10 cellular contexts compared by ENCODE assay signal in the genomic region with DNA sequence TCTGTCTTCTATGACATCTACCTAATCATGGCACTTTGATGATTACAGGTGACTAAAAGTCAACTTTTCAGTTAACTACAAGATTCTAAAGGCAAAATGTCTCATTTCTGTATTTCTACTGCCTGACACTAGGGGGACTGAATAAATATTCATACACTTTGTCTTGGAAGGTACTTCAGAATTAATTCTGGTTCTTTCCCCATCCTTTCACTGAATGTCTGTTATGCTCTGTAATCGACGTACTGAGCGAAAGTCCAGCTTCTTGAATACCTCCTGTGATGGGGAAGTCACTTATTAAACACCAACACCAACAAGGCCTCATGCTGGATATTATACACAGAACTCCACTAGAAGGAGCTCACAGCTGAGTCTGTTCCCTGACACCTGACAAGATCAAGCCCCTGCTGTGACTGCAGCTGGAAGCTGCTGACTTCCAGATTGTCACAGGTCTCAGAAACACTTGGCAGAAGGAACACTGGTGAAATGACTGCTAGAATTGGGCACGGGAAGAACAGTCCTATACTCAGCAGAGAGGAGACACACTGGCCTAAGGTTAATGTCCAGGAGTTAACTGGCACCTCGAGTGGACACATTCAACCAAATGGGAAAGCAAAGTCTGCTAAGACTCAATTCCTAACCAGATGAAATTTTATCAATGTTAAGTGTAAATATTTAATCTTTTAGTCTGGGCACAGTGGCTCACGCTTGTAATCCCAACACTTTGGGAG. TPM values are rescaled to one million over a fixed set of nuclear protein-coding genes. Genes with fewer than 3 reads are reported as not detected.
A peak's percentile ranks its signal among the peaks of the same experiment; 100 is the strongest.
DNase-seq lines count a peak whose midpoint lies in the region; ATAC-seq, FAIRE-seq and TF ChIP-seq lines count a peak whose summit lies in the region.
"Had no signal": no experiment of that assay in that cellular context is flagged by ENCODE, and none has a peak within 500 bp of the region (broad histone marks: within the 10 kb centered on the region; RNA-seq: fewer than 3 reads in every experiment).

No MANE protein-coding gene starts in this region.

- H3K27ac Mint-ChIP-seq in WTC11 = no peak overlapping the region; the same call in 1 of the 2 replicates
- no peak overlapping the region for H3K27ac Mint-ChIP-seq in activated T-cell treated with anti-CD3 and anti-CD28 coated beads, Interleukin-2, amount 50 U/mL, for 24 hours

- peak; percentile 27 for FAIRE-seq in H54 (lab: Jason Lieb, UNC)

- peaks cover 4% of the 10 kb centered on the region; the same call in 1 of the 2 replicates for H3K4me1 Mint-ChIP-seq in WTC11
- H3K4me1 Mint-ChIP-seq in activated T-cell treated with anti-CD3 and anti-CD28 coated beads, Interleukin-2, amount 50 U/mL, for 24 hours (ENCODE audit: low read depth) = peaks cover 11% of the 10 kb centered on the region

- intact Hi-C loops in right cardiac atrium (cut with DNase I) = no loop called here

- H3K4me3 ChIP-seq in AG10803 (ENCODE audit: low read length) (no peak overlapping the region), right cardiac atrium (ENCODE audit: low read length) (no peak overlapping the region)

- peaks cover 18% of the 10 kb centered on the region for H3K36me3 Mint-ChIP-seq in WTC11
- peaks cover 81% of the 10 kb centered on the region for H3K36me3 Mint-ChIP-seq in activated T-cell treated with anti-CD3 and anti-CD28 coated beads, Interleukin-2, amount 50 U/mL, for 24 hours (ENCODE audit: low read depth)

- 82% methylated on average over 6 of the region's 6 CpGs for WGBS in right cardiac atrium

- no peaks in the 10 kb centered on the region for H3K27me3 ChIP-seq in right cardiac atrium (ENCODE audit: control insufficient read depth, insufficient read depth)

- H3K9me3 Mint-ChIP-seq in WTC11 = no peaks in the 10 kb centered on the region
- no peaks in the 10 kb centered on the region for H3K9me3 Mint-ChIP-seq in activated T-cell treated with anti-CD3 and anti-CD28 coated beads, Interleukin-2, amount 50 U/mL, for 24 hours

- 0 out of 2 replicates have a peak, but pooled peaks have one; percentile 26 for ATAC-seq in WTC11
- peak; percentile 48 to 74 for ATAC-seq in right cardiac atrium

- H3K4me1 ChIP-seq in right cardiac atrium (ENCODE audit: control insufficient read depth, insufficient read depth, low read length) = peaks cover 1% of the 10 kb centered on the region
- H3K4me1 ChIP-seq: parathyroid adenoma had no signal

- TF ChIP-seq CTCF in AG10803 (conservative IDR thresholded peaks at IDR 0.05; ENCODE audit: low read length) = peak; percentile 50
- 0 out of 2 replicates have a peak, but pooled peaks have one; percentile 38 for TF ChIP-seq CTCF in WTC11 (IDR thresholded peaks at IDR 0.05)

- DNase-seq in AG10803 (ENCODE audit: low read depth) (no peak), H54 (ENCODE audit: insufficient read length, low spot score) (no peak), WTC11 (ENCODE audit: low spot score) (no peak), right cardiac atrium (no peak), anterior cingulate cortex (lab: John Stamatoyannopoulos, UW) (no peak), erythroblast (lab: John Stamatoyannopoulos, UW) (no peak), NCI-H146 (lab: John Stamatoyannopoulos, UW) (no peak)
- DNase-seq in activated T-cell treated with anti-CD3 and anti-CD28 coated beads, Interleukin-2, amount 50 U/mL, for 24 hours = no peak
- DNase-seq: SHP77 had no signal

- H3K4me3 Mint-ChIP-seq in WTC11 = no peak overlapping the region
- no peak overlapping the region for H3K4me3 Mint-ChIP-seq in activated T-cell treated with anti-CD3 and anti-CD28 coated beads, Interleukin-2, amount 50 U/mL, for 24 hours

- POLR2A ChIA-PET in WTC11 (lab: Charles Lee) = interaction anchor here (1.1 kb wide), 1 partner anchor 11 kb away, joined by 8 read pairs; no protein-coding TSS in a partner anchor

- H3K9me3 ChIP-seq in right cardiac atrium (ENCODE audit: control insufficient read depth, low read length) = no peaks in the 10 kb centered on the region

- peak overlapping the region; percentile 48 for H3K27ac ChIP-seq in right cardiac atrium (ENCODE audit: low read length)
- H3K27ac ChIP-seq: parathyroid adenoma had no signal

- TF ChIP-seq POLR2A in H54 (IDR thresholded peaks at IDR 0.05; ENCODE audit: low read depth, low read length) (no peak), erythroblast (IDR thresholded peaks at IDR 0.05; ENCODE audit: low read length) (no peak)

- H3K27me3 Mint-ChIP-seq in WTC11 (ENCODE audit: low read depth) = no peaks in the 10 kb centered on the region
- no peaks in the 10 kb centered on the region for H3K27me3 Mint-ChIP-seq in activated T-cell treated with anti-CD3 and anti-CD28 coated beads, Interleukin-2, amount 50 U/mL, for 24 hours

- CTCF ChIA-PET in WTC11 (lab: Charles Lee) = interaction anchor here (0.6 to 1.8 kb wide), 21 partner anchors 9 to 448 kb away, joined by 3 to 12 read pairs (median 4); partner anchors contain the start of genes ATMIN and CENPN

TF ChIP-seq in WTC11, 78 proteins besides CTCF, POLR2A, EP300 and RAD21:
- TF ChIP-seq, protein P1, sequence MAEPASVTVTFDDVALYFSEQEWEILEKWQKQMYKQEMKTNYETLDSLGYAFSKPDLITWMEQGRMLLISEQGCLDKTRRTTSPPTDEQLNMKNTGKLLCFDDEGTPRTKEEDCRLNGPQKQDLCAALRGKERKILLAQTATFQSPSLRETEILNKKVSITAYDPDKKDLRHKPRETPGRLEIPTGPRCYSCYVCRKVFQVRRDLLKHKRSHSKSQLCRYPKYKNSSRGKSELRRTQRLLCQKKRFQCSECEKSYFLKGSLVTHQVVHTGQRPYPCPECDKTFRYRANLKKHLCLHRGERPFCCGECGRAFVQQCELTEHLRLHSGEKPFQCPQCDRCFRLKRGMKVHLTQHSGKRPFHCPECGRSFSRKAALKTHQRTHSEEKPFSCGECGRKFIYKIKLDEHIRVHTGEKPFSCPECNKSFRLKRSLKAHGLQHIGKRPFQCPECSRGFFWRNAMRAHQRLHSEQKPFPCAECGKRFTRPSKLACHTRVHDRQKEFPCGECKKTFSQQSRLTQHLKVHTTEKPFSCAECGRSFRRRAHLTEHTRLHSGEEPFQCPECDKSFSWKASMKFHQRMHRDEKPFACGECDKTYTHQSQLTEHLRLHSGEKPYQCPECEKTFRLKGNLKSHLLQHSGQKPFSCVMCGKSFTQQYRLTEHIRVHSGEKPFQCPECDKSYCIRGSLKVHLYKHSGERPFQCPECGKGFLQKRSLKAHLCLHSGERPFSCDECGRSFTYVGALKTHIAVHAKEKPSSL (CRISPR knock-in tag; conservative IDR thresholded peaks at IDR 0.05) = no peak

RNA-seq across cellular contexts. Expression of gene CMC2, which starts 31.9 kb away (rescaled TPM):
- total RNA-seq in WTC11 (2021) = 76.6 to 79.3 TPM (median 78.9 TPM) in 3 replicates
- total RNA-seq in right cardiac atrium = 100 to 1,000 TPM; 117 to 127 (median 125) TPM
- 342 TPM for polyA plus RNA-seq in right cardiac atrium

RNA-seq across cellular contexts. Expression of gene CENPN, which starts 32.2 kb away (rescaled TPM):
- total RNA-seq in WTC11 (2021) (47.4 to 49.7 TPM (median 48.5 TPM) in 3 replicates), right cardiac atrium (10 to 100 TPM in 1 of 4 donors, 1 to 10 TPM in 3; 6.4 to 11.8 (median 7.9) TPM)
- 4.9 TPM for polyA plus RNA-seq in right cardiac atrium
